1 cellular context compared by ENCODE assay signal in genomic region chr5:14439087-14439841, GRCh38.
TF ChIP-seq lines count a peak whose summit lies in the region.

No MANE protein-coding gene starts in this region.

TF ChIP-seq in GM23338, 12 proteins besides CTCF, POLR2A, EP300 and RAD21 (continued from another document):
- TF ChIP-seq REST (IDR thresholded peaks at IDR 0.05; ENCODE audit: unreplicated experiment) (no peak), CREB1 (CRISPR knock-in tag; IDR thresholded peaks at IDR 0.05; ENCODE audit: low read depth) (no peak), EZH2 (IDR thresholded peaks at IDR 0.05; ENCODE audit: low read depth, unreplicated experiment) (no peak), JUNB (IDR thresholded peaks at IDR 0.05; ENCODE audit: unreplicated experiment) (no peak), ZNF462 (CRISPR knock-in tag; IDR thresholded peaks at IDR 0.05) (no peak), ZNF331 (CRISPR knock-in tag; IDR thresholded peaks at IDR 0.05; ENCODE audit: low read depth) (no peak), NANOG (IDR thresholded peaks at IDR 0.05; ENCODE audit: borderline replicate concordance) (no peak)
